In genomic region chrX:123753656-123754350, GRCh38 we compare ENCODE assay signal across 19 cellular contexts.
"Had no signal": no experiment of that assay in that cellular context is flagged by ENCODE, and none has a peak within 500 bp of the region (broad histone marks: within the 10 kb centered on the region; RNA-seq: fewer than 3 reads in every experiment).

No MANE protein-coding gene starts in this region.

- DNase-seq: activated CD4-positive, alpha-beta T cell treated with anti-CD3 and anti-CD28 coated beads, Interleukin-2, amount 10 ng/mL, durations not matched to agents 7 days and 5 days; activated CD4-positive, CD25-positive, alpha-beta regulatory T cell treated with anti-CD3 and anti-CD28 coated beads, Interleukin-2, amount 50 U/mL, for 72 hours; activated CD8-positive, alpha-beta T cell treated with anti-CD3 and anti-CD28 coated beads, Interleukin-2, amount 10 ng/mL, durations not matched to agents 7 days and 5 days; activated naive CD8-positive, alpha-beta T cell treated with anti-CD3 and anti-CD28 coated beads for 36 hours; central memory CD4-positive, alpha-beta T cell; dermis blood vessel endothelial cell; effector CD8-positive, alpha-beta T cell; foreskin keratinocyte; kidney; left ventricle myocardium inferior; mammary epithelial cell; naive thymus-derived CD8-positive, alpha-beta T cell; retina; sigmoid colon; stimulated activated CD4-positive, alpha-beta T cell treated with anti-CD3 and anti-CD28 coated beads, Interleukin-15, amount 100 ng/mL, for 24 hours; stimulated activated CD4-positive, alpha-beta T cell treated with anti-CD3 and anti-CD28 coated beads, Interleukin-2, amount 100 ng/mL, for 48 hours; stimulated activated CD8-positive, alpha-beta memory T cell treated with anti-CD3 and anti-CD28 coated beads, Interleukin-4, amount 100 ng/mL, for 48 hours; stimulated activated naive B cell treated with anti-CD40 and anti-IgM and Interleukin-4, amounts not matched to agents 10 μg/mL and 1 μg/mL and 100 μg/mL, for 72 hours; trophoblast cell had no signal

- FAIRE-seq: kidney had no signal
